In genomic region chr12:102513739-102514138, GRCh38 we compare ENCODE assay signal across 26 cellular contexts. TPM values are rescaled to one million over a fixed set of nuclear protein-coding genes. Genes with fewer than 3 reads are reported as not detected.
DNase-seq lines count a peak whose midpoint lies in the region; ATAC-seq, FAIRE-seq and TF ChIP-seq lines count a peak whose summit lies in the region.
"Had no signal": no experiment of that assay in that cellular context is flagged by ENCODE, and none has a peak within 500 bp of the region (broad histone marks: within the 10 kb centered on the region; RNA-seq: fewer than 3 reads in every experiment).

No MANE protein-coding gene starts in this region.

- H3K79me2 ChIP-seq in osteoblast (ENCODE audit: insufficient read depth, low read length): no peaks in the 10 kb centered on the region

- no peaks in the 10 kb centered on the region for H3K36me3 Mint-ChIP-seq in endodermal cell (ENCODE audit: low read depth)
- H3K36me3 Mint-ChIP-seq: brain, naive B cell had no signal

- H3K36me3 ChIP-seq in endodermal cell (ENCODE audit: control insufficient read depth, insufficient read depth, low read length) (no peaks in the 10 kb centered on the region), osteoblast (ENCODE audit: insufficient read depth, low read length) (no peaks in the 10 kb centered on the region), small intestine (ENCODE audit: control insufficient read depth in 2 of 2, insufficient read depth in 2 of 2, low read length in 2 of 2) (no peaks in the 10 kb centered on the region)
- H3K36me3 ChIP-seq: SJCRH30, thyroid gland had no signal

- no peaks in the 10 kb centered on the region for H3K9me3 ChIP-seq in endodermal cell (ENCODE audit: control insufficient read depth, low read length)
- no peaks in the 10 kb centered on the region for H3K9me3 ChIP-seq in osteoblast (ENCODE audit: low read depth, low read length)
- no peaks in the 10 kb centered on the region for H3K9me3 ChIP-seq in small intestine (ENCODE audit: control insufficient read depth, low read depth)
- H3K9me3 ChIP-seq: SJCRH30, thyroid gland had no signal

- H3K4me1 Mint-ChIP-seq in endodermal cell: no peaks in the 10 kb centered on the region
- H3K4me1 Mint-ChIP-seq: B cell, naive B cell had no signal

- no peak for ATAC-seq in HG03175 (IDR thresholded peaks at IDR 0.05; ENCODE audit: unreplicated experiment)
- ATAC-seq: left cardiac atrium, Panc1 had no signal

- no peaks in the 10 kb centered on the region for H3K27me3 Mint-ChIP-seq in endodermal cell (ENCODE audit: insufficient read depth)
- H3K27me3 Mint-ChIP-seq: brain had no signal

- no peak for FAIRE-seq in small intestine (lab: Jason Lieb, UNC)

- no peaks in the 10 kb centered on the region for H3K4me1 ChIP-seq in endodermal cell (ENCODE audit: control insufficient read depth, insufficient read depth, low read length)
- no peaks in the 10 kb centered on the region for H3K4me1 ChIP-seq in osteoblast (ENCODE audit: insufficient read depth, low read length)
- peaks cover 0 to 3% of the 10 kb centered on the region in 2 donors for H3K4me1 ChIP-seq in small intestine (ENCODE audit: control insufficient read depth in 2 of 2, insufficient read depth in 1 of 2, low read depth in 1 of 2, low read length in 1 of 2)

- no peak overlapping the region for H3K9ac ChIP-seq in endodermal cell (ENCODE audit: extremely low read depth, low read length, poor library complexity, severe bottlenecking)

- no peak overlapping the region for H3K4me3 Mint-ChIP-seq in endodermal cell
- H3K4me3 Mint-ChIP-seq: B cell; brain; naive B cell; stimulated activated naive CD8-positive, alpha-beta T cell treated with anti-CD3 and anti-CD28 coated beads, Interleukin-15, Interleukin-2, amounts not matched to agents 100 ng/mL and 50 ng/mL, for 24 hours had no signal

- no peak overlapping the region for H3K4me2 ChIP-seq in osteoblast (ENCODE audit: insufficient read depth, low read length)

- H3K27me3 ChIP-seq in endodermal cell (ENCODE audit: control insufficient read depth, insufficient read depth, low read length, poor library complexity, severe bottlenecking): no peaks in the 10 kb centered on the region
- no peaks in the 10 kb centered on the region for H3K27me3 ChIP-seq in osteoblast (ENCODE audit: insufficient read depth, low read length)
- no peaks in the 10 kb centered on the region for H3K27me3 ChIP-seq in small intestine (ENCODE audit: control insufficient read depth in 2 of 2, insufficient read depth in 2 of 2, low read length in 2 of 2)
- H3K27me3 ChIP-seq: SJCRH30, thyroid gland had no signal

- no peak overlapping the region for H3K27ac Mint-ChIP-seq in endodermal cell
- H3K27ac Mint-ChIP-seq: B cell; brain; stimulated activated naive CD8-positive, alpha-beta T cell treated with anti-CD3 and anti-CD28 coated beads, Interleukin-15, Interleukin-2, amounts not matched to agents 100 ng/mL and 50 ng/mL, for 24 hours had no signal

- H3K4me3 ChIP-seq in endodermal cell (ENCODE audit: low read length) (no peak overlapping the region), osteoblast (ENCODE audit: insufficient read depth, low read length) (no peak overlapping the region), small intestine (ENCODE audit: low read depth in 1 of 2, low read length in 2 of 2) (no peak overlapping the region)
- H3K4me3 ChIP-seq: coronary artery, SJCRH30, thyroid gland had no signal

- DNase-seq in EL: peak; percentile 25
- DNase-seq in M059J (ENCODE audit: low read depth): peak; percentile 12
- DNase-seq in endodermal cell: peak; percentile 52
- DNase-seq in osteoblast (ENCODE audit: insufficient read length, low spot score, missing footprints): no peak
- no peak for DNase-seq in small intestine
- no peak for DNase-seq in D341Med (ENCODE audit: low spot score)
- no peak for DNase-seq in NK-92 treated with Interleukin-12 subunit alpha and Interleukin-12 subunit beta, amount 100 ng/mL, for 24 hours (lab: John Stamatoyannopoulos, UW)
- DNase-seq: activated CD4-positive, alpha-beta T cell treated with anti-CD3 and anti-CD28 coated beads, Interleukin-2, amount 50 U/mL, for 4 hours; activated CD8-positive, alpha-beta memory T cell treated with anti-CD3 and anti-CD28 coated beads, Interleukin-2, amount 50 U/mL, for 48 hours; DND-41; glutamatergic neuron; GOT3; left cardiac atrium; naive B cell; NCI-H1694 treated with DMSO at 0.1 percent for 48 hours; NCI-H2227 treated with DMSO at 0.1 percent for 48 hours; occipital lobe; SJCRH30; stimulated activated CD4-positive, alpha-beta T cell treated with anti-CD3 and anti-CD28 coated beads, Interleukin-4, amount 100 ng/mL, for 24 hours; thyroid gland had no signal

- no peaks in the 10 kb centered on the region for H4K20me1 ChIP-seq in osteoblast (ENCODE audit: insufficient read depth, low read length)

- TF ChIP-seq CTCF in endodermal cell (conservative IDR thresholded peaks at IDR 0.05) (peak; percentile 44), osteoblast (IDR thresholded peaks at IDR 0.05; ENCODE audit: extremely low read depth, low read depth, low read length) (peak; percentile 48)

- H3K9me3 Mint-ChIP-seq in endodermal cell: no peaks in the 10 kb centered on the region
- H3K9me3 Mint-ChIP-seq: brain, naive B cell had no signal

- WGBS in endodermal cell (ENCODE audit: insufficient coverage in 1 of 2, insufficient read length in 1 of 2), 2 experiments: 87% methylated on average over 3 of the region's 3 CpGs; no CpG with 5 or more reads in 1 of the 2 experiments
- 68 to 86% (median 85%) methylated on average over 3 of the region's 3 CpGs for WGBS in small intestine, 3 donors

- H3K27ac ChIP-seq in endodermal cell (ENCODE audit: low read depth, low read length): no peak overlapping the region
- no peak overlapping the region for H3K27ac ChIP-seq in osteoblast (ENCODE audit: low read depth, low read length)
- H3K27ac ChIP-seq in small intestine (ENCODE audit: low read depth in 1 of 2, low read length in 1 of 2): no peak overlapping the region
- H3K27ac ChIP-seq: coronary artery, SJCRH30 had no signal

- no peak overlapping the region for H2AFZ ChIP-seq in osteoblast (ENCODE audit: low read length)

RNA-seq across cellular contexts. Expression of gene IGF1, which starts 33.4 kb away (rescaled TPM):
- total RNA-seq in M059J (2014; rRNA removed; shearing (Covaris generic)): not detected in 2 replicates
- total RNA-seq in endodermal cell: not detected
- 0.82 TPM for polyA plus RNA-seq in endodermal cell (2013, experiment 1 of 2)
- 0.50 TPM for polyA plus RNA-seq in endodermal cell (2013, experiment 2 of 2)
- total RNA-seq in osteoblast: 0.72 and 0.88 TPM in 2 replicates
- 1 to 10 TPM in 2 of 3 donors, not detected in 1; 8.0 to 10.0 TPM for polyA plus RNA-seq in small intestine
- total RNA-seq: B cell had no signal

Comparison
In these comparisons a context has a peak if more than half of its experiments do, and no peak if none do; other contexts are left out.
1. DNase-seq: peak in EL (single experiment), M059J (single experiment) and endodermal cell (single experiment); none in osteoblast (single experiment), small intestine (single experiment), D341Med (single experiment) and NK-92 treated with Interleukin-12 subunit alpha and Interleukin-12 subunit beta, amount 100 ng/mL, for 24 hours (single experiment).